In the genomic region with DNA sequence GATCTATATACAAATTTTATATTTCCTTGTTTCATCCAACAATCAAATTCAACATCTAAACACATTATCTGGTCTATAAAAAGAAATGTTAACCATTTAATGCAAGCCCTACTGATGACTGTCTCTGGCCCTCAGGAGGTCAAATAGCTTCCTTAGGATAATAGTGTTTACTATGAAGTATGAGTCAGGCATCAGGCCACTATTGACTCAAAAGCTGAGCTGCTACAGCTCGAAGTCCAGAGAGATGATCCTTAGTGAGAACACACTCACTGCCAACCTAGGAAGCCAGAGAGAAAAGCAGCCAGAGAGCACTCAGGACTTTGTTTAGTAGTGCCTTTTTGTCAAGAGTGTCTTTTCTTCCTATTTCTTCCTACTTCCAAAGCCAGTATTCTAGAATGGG, we compare ENCODE assay signal across 1 cellular context.
A peak's percentile ranks its signal among the peaks of the same experiment; 100 is the strongest.
TF ChIP-seq lines count a peak whose summit lies in the region.

No MANE protein-coding gene starts in this region.

TF ChIP-seq in HepG2, 621 proteins besides CTCF, POLR2A, EP300 and RAD21 (continued from another document and continues in another):
- TF ChIP-seq, protein P1, sequence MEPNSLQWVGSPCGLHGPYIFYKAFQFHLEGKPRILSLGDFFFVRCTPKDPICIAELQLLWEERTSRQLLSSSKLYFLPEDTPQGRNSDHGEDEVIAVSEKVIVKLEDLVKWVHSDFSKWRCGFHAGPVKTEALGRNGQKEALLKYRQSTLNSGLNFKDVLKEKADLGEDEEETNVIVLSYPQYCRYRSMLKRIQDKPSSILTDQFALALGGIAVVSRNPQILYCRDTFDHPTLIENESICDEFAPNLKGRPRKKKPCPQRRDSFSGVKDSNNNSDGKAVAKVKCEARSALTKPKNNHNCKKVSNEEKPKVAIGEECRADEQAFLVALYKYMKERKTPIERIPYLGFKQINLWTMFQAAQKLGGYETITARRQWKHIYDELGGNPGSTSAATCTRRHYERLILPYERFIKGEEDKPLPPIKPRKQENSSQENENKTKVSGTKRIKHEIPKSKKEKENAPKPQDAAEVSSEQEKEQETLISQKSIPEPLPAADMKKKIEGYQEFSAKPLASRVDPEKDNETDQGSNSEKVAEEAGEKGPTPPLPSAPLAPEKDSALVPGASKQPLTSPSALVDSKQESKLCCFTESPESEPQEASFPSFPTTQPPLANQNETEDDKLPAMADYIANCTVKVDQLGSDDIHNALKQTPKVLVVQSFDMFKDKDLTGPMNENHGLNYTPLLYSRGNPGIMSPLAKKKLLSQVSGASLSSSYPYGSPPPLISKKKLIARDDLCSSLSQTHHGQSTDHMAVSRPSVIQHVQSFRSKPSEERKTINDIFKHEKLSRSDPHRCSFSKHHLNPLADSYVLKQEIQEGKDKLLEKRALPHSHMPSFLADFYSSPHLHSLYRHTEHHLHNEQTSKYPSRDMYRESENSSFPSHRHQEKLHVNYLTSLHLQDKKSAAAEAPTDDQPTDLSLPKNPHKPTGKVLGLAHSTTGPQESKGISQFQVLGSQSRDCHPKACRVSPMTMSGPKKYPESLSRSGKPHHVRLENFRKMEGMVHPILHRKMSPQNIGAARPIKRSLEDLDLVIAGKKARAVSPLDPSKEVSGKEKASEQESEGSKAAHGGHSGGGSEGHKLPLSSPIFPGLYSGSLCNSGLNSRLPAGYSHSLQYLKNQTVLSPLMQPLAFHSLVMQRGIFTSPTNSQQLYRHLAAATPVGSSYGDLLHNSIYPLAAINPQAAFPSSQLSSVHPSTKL (CRISPR knock-in tag; IDR thresholded peaks at IDR 0.05): peak; percentile 94
- TF ChIP-seq ZNF652 (CRISPR knock-in tag; IDR thresholded peaks at IDR 0.05; ENCODE audit: borderline replicate concordance, low read depth) (peak; percentile 97), HES4 (CRISPR knock-in tag; IDR thresholded peaks at IDR 0.05; ENCODE audit: borderline replicate concordance) (no peak), NR2F6 (IDR thresholded peaks at IDR 0.05) (peak; percentile 80), NR2F6 (CRISPR knock-in tag; IDR thresholded peaks at IDR 0.05) (peak; percentile 84), ETV6 (CRISPR knock-in tag; conservative IDR thresholded peaks at IDR 0.05) (no peak), MATR3 (CRISPR knock-in tag; IDR thresholded peaks at IDR 0.05) (no peak), PAWR (CRISPR knock-in tag; IDR thresholded peaks at IDR 0.05; ENCODE audit: borderline replicate concordance) (no peak), GABPA (IDR thresholded peaks at IDR 0.05; ENCODE audit: low read depth, low read length) (no peak), GABPA (CRISPR knock-in tag; IDR thresholded peaks at IDR 0.05; ENCODE audit: low read depth) (0 out of 2 replicates have a peak, but pooled peaks have one; percentile 11), ZNF83 (CRISPR knock-in tag; IDR thresholded peaks at IDR 0.05; ENCODE audit: borderline replicate concordance) (no peak), IKZF5 (CRISPR knock-in tag; IDR thresholded peaks at IDR 0.05) (0 out of 2 replicates have a peak, but pooled peaks have one; percentile 35), POLR2AphosphoS2 (IDR thresholded peaks at IDR 0.05; ENCODE audit: low read depth, low read length) (no peak), SNAPC2 (CRISPR knock-in tag; IDR thresholded peaks at IDR 0.05) (peak; percentile 66; the same call in 1 of the 2 replicates), PRDM4 (CRISPR knock-in tag; IDR thresholded peaks at IDR 0.05; ENCODE audit: borderline replicate concordance) (no peak), ZNF746 (CRISPR knock-in tag; IDR thresholded peaks at IDR 0.05) (no peak), CERS6 (CRISPR knock-in tag; IDR thresholded peaks at IDR 0.05) (no peak), ZNF12 (CRISPR knock-in tag; IDR thresholded peaks at IDR 0.05) (peak; percentile 68), SOX5 (CRISPR knock-in tag; IDR thresholded peaks at IDR 0.05; ENCODE audit: borderline replicate concordance) (peak; percentile 87), XRCC5 (optimal IDR thresholded peaks at IDR 0.05; ENCODE audit: low read length) (no peak), CCDC6 (CRISPR knock-in tag; IDR thresholded peaks at IDR 0.05) (no peak), TOPORS (CRISPR knock-in tag; IDR thresholded peaks at IDR 0.05) (0 out of 2 replicates have a peak, but pooled peaks have one; percentile 36), ZBTB26 (CRISPR knock-in tag; IDR thresholded peaks at IDR 0.05; ENCODE audit: borderline replicate concordance) (no peak), FOXM1 (CRISPR knock-in tag; IDR thresholded peaks at IDR 0.05) (no peak), SMARCC2 (IDR thresholded peaks at IDR 0.05) (peak; percentile 86; the same call in 1 of the 2 replicates), GMEB2 (CRISPR knock-in tag; IDR thresholded peaks at IDR 0.05; ENCODE audit: low read depth) (no peak), ZBTB33 (CRISPR knock-in tag; IDR thresholded peaks at IDR 0.05) (no peak), IRF2 (CRISPR knock-in tag; IDR thresholded peaks at IDR 0.05) (peak; percentile 77; the same call in 1 of the 2 replicates), NCOR1 (IDR thresholded peaks at IDR 0.05; ENCODE audit: borderline replicate concordance, low read length) (peak; percentile 31; the same call in 1 of the 2 replicates), NFIB (CRISPR knock-in tag; IDR thresholded peaks at IDR 0.05; ENCODE audit: borderline replicate concordance) (no peak), ATM (IDR thresholded peaks at IDR 0.05; ENCODE audit: borderline replicate concordance) (no peak), NFKB2 (CRISPR knock-in tag; IDR thresholded peaks at IDR 0.05; ENCODE audit: borderline replicate concordance) (no peak), NR2C2 (CRISPR knock-in tag; IDR thresholded peaks at IDR 0.05; ENCODE audit: borderline replicate concordance) (peak; percentile 21; the same call in 1 of the 2 replicates), ZNF17 (CRISPR knock-in tag; IDR thresholded peaks at IDR 0.05) (no peak), SOX6 (IDR thresholded peaks at IDR 0.05) (no peak), SOX6 (CRISPR knock-in tag; IDR thresholded peaks at IDR 0.05) (peak; percentile 79)
- TF ChIP-seq, protein P2, sequence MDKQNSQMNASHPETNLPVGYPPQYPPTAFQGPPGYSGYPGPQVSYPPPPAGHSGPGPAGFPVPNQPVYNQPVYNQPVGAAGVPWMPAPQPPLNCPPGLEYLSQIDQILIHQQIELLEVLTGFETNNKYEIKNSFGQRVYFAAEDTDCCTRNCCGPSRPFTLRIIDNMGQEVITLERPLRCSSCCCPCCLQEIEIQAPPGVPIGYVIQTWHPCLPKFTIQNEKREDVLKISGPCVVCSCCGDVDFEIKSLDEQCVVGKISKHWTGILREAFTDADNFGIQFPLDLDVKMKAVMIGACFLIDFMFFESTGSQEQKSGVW (CRISPR knock-in tag; IDR thresholded peaks at IDR 0.05; ENCODE audit: borderline replicate concordance): no peak
- TF ChIP-seq, protein P3, sequence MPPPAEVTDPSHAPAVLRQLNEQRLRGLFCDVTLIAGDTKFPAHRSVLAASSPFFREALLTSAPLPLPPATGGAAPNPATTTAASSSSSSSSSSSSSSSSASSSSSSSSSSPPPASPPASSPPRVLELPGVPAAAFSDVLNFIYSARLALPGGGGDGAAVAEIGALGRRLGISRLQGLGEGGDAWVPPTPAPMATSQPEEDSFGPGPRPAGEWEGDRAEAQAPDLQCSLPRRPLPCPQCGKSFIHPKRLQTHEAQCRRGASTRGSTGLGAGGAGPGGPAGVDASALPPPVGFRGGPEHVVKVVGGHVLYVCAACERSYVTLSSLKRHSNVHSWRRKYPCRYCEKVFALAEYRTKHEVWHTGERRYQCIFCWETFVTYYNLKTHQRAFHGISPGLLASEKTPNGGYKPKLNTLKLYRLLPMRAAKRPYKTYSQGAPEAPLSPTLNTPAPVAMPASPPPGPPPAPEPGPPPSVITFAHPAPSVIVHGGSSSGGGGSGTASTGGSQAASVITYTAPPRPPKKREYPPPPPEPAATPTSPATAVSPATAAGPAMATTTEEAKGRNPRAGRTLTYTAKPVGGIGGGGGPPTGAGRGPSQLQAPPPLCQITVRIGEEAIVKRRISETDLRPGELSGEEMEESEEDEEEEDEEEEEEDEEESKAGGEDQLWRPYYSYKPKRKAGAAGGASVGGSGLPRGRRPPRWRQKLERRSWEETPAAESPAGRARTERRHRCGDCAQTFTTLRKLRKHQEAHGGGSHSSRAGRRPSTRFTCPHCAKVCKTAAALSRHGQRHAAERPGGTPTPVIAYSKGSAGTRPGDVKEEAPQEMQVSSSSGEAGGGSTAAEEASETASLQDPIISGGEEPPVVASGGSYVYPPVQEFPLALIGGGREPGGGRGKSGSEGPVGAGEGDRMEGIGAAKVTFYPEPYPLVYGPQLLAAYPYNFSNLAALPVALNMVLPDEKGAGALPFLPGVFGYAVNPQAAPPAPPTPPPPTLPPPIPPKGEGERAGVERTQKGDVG (CRISPR knock-in tag; IDR thresholded peaks at IDR 0.05; ENCODE audit: borderline replicate concordance): no peak
- TF ChIP-seq, protein P4, sequence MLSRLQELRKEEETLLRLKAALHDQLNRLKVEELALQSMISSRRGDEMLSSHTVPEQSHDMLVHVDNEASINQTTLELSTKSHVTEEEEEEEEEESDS (CRISPR knock-in tag; IDR thresholded peaks at IDR 0.05; ENCODE audit: borderline replicate concordance): no peak
- TF ChIP-seq, protein P5, sequence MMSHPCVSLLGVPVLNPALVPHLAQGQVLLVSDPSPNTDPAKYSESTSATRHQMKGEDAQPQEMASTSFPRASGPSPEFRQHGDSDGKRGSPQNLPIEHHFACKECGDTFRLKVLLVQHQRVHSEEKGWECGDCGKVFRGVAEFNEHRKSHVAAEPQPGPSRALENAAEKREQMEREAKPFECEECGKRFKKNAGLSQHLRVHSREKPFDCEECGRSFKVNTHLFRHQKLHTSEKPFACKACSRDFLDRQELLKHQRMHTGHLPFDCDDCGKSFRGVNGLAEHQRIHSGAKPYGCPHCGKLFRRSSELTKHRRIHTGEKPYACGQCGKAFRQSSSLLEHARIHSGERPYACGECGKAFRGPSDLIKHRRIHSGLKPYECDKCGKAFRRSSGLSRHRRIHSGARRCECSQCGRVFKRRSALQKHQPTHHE (CRISPR knock-in tag; IDR thresholded peaks at IDR 0.05; ENCODE audit: borderline replicate concordance): no peak
